ENCODE assay signal across 18 cellular contexts in genomic region chr9:12798066-12798770, GRCh38. TPM values are rescaled to one million over a fixed set of nuclear protein-coding genes. Genes with fewer than 3 reads are reported as not detected.
DNase-seq lines count a peak whose midpoint lies in the region; ATAC-seq and TF ChIP-seq lines count a peak whose summit lies in the region.
"Had no signal": no experiment of that assay in that cellular context is flagged by ENCODE, and none has a peak within 500 bp of the region (broad histone marks: within the 10 kb centered on the region; RNA-seq: fewer than 3 reads in every experiment).

No MANE protein-coding gene starts in this region.

- no peaks in the 10 kb centered on the region for H3K36me3 Mint-ChIP-seq in neural progenitor cell
- H3K36me3 Mint-ChIP-seq: stimulated activated naive B cell treated with anti-CD40 and anti-IgM and Interleukin-4, amounts not matched to agents 10 μg/mL and 1 μg/mL and 100 μg/mL, for 72 hours had no signal

- no peak overlapping the region for H3K14ac ChIP-seq in neuronal stem cell (ENCODE audit: low read length)

- H3K9me3 Mint-ChIP-seq in neural progenitor cell: no peaks in the 10 kb centered on the region
- H3K9me3 Mint-ChIP-seq: dendritic cell treated with granulocyte-macrophage colony-stimulating factor and Interleukin-4, amounts not matched to agents 40 ng/mL and 50 ng/mL, for 4 days; mesothelial cell of epicardium; stimulated activated naive B cell treated with anti-CD40 and anti-IgM and Interleukin-4, amounts not matched to agents 10 μg/mL and 1 μg/mL and 100 μg/mL, for 72 hours had no signal

- H3K23ac ChIP-seq in neuronal stem cell (ENCODE audit: low read depth, low read length, poor library complexity): no peak overlapping the region

- DNase-seq in DMS 273 (lab: John Stamatoyannopoulos, UW; ENCODE audit: unreplicated experiment) (peak; percentile 93), MG63 (peak; percentile 69), foreskin keratinocyte (peak; percentile 77 to 89), neuronal stem cell (ENCODE audit: low spot score) (no peak), neural progenitor cell (ENCODE audit: low spot score) (no peak)
- DNase-seq in stimulated activated CD4-positive, alpha-beta T cell treated with anti-CD3 and anti-CD28 coated beads, Interleukin-15, amount 100 ng/mL, for 24 hours: no peak
- DNase-seq: activated CD4-positive, alpha-beta T cell treated with anti-CD3 and anti-CD28 coated beads for 4 hours; activated naive CD4-positive, alpha-beta T cell treated with Interleukin-2 at 50 U/mL for 16 hours; Calu3; kidney; stimulated activated naive B cell treated with anti-CD40 and anti-IgM and Interleukin-4, amounts not matched to agents 10 μg/mL and 1 μg/mL and 100 μg/mL, for 72 hours had no signal

- H3K27me3 ChIP-seq in MG63 (no peaks in the 10 kb centered on the region), foreskin keratinocyte (no peaks in the 10 kb centered on the region), neuronal stem cell (ENCODE audit: control insufficient read depth in 3 of 3, insufficient read depth in 3 of 3, low read depth in 1 of 3, low read length in 3 of 3) (no peaks in the 10 kb centered on the region), neural progenitor cell (no peaks in the 10 kb centered on the region)
- H3K27me3 ChIP-seq: ascending aorta, SJSA1, tibial nerve had no signal

- no CpG with 5 or more reads among the region's 1 CpG for WGBS in neuronal stem cell (ENCODE audit: extremely low coverage in 2 of 2, insufficient read length in 2 of 2, insufficient replicate concordance in 1 of 2), 2 donors

- no peak overlapping the region for H4K91ac ChIP-seq in neuronal stem cell (ENCODE audit: low read depth, low read length, poor library complexity)

- no peak overlapping the region for H2BK120ac ChIP-seq in neuronal stem cell (ENCODE audit: low read depth, low read length)

- H3K79me1 ChIP-seq in neuronal stem cell (ENCODE audit: low read depth, low read length): no peaks in the 10 kb centered on the region

- no peak overlapping the region for H2BK5ac ChIP-seq in neuronal stem cell (ENCODE audit: low read length)

- ATAC-seq in SK-N-SH treated with all-trans-retinoic acid at 6 μM for 48 hours: peak; percentile 63
- ATAC-seq in foreskin keratinocyte: peak; percentile 99
- no peak for ATAC-seq in GM18858 (IDR thresholded peaks at IDR 0.05; ENCODE audit: unreplicated experiment)
- ATAC-seq: stimulated activated naive B cell treated with anti-CD40 and anti-IgM and Interleukin-4, amounts not matched to agents 10 μg/mL and 1 μg/mL and 100 μg/mL, for 72 hours had no signal

- H2BK15ac ChIP-seq in neuronal stem cell (ENCODE audit: low read length): no peak overlapping the region

- no peaks in the 10 kb centered on the region for H3K4me1 Mint-ChIP-seq in neural progenitor cell
- H3K4me1 Mint-ChIP-seq: stimulated activated naive B cell treated with anti-CD40 and anti-IgM and Interleukin-4, amounts not matched to agents 10 μg/mL and 1 μg/mL and 100 μg/mL, for 72 hours had no signal

- H3K4me3 Mint-ChIP-seq in neural progenitor cell: no peak overlapping the region
- H3K4me3 Mint-ChIP-seq: dendritic cell treated with granulocyte-macrophage colony-stimulating factor and Interleukin-4, amounts not matched to agents 40 ng/mL and 50 ng/mL, for 4 days; mesothelial cell of epicardium; stimulated activated naive B cell treated with anti-CD40 and anti-IgM and Interleukin-4, amounts not matched to agents 10 μg/mL and 1 μg/mL and 100 μg/mL, for 72 hours had no signal

- H4K8ac ChIP-seq in neuronal stem cell (ENCODE audit: low read depth, low read length): no peak overlapping the region

- no peak overlapping the region for H2AK5ac ChIP-seq in neuronal stem cell (ENCODE audit: low read depth, low read length)

- H3K27me3 Mint-ChIP-seq in neural progenitor cell (ENCODE audit: insufficient read depth, low read depth): no peaks in the 10 kb centered on the region
- H3K27me3 Mint-ChIP-seq: dendritic cell treated with granulocyte-macrophage colony-stimulating factor and Interleukin-4, amounts not matched to agents 40 ng/mL and 50 ng/mL, for 4 days; stimulated activated naive B cell treated with anti-CD40 and anti-IgM and Interleukin-4, amounts not matched to agents 10 μg/mL and 1 μg/mL and 100 μg/mL, for 72 hours had no signal

- H3K4me1 ChIP-seq in foreskin keratinocyte: peaks cover 22% of the 10 kb centered on the region
- H3K4me1 ChIP-seq in neuronal stem cell (ENCODE audit: control insufficient read depth in 2 of 2, insufficient read depth in 1 of 2, low read depth in 1 of 2, low read length in 2 of 2): no peaks in the 10 kb centered on the region
- no peaks in the 10 kb centered on the region for H3K4me1 ChIP-seq in neural progenitor cell
- H3K4me1 ChIP-seq: SJSA1 had no signal

- H3K4me3 ChIP-seq in MG63 (no peak overlapping the region), neuronal stem cell (ENCODE audit: low read length in 2 of 2) (no peak overlapping the region), neural progenitor cell (no peak overlapping the region)
- H3K4me3 ChIP-seq: ascending aorta, SJSA1, tibial nerve had no signal

- H3K4ac ChIP-seq in neuronal stem cell (ENCODE audit: low read length): no peak overlapping the region

- H3K36me3 ChIP-seq in MG63 (peaks cover 7% of the 10 kb centered on the region; the same call in 1 of the 2 replicates), neuronal stem cell (replicated peaks in 1 of 2; ENCODE audit: control insufficient read depth in 2 of 2, insufficient read depth in 2 of 2, low read length in 2 of 2) (no peaks in the 10 kb centered on the region), neural progenitor cell (no peaks in the 10 kb centered on the region)
- H3K36me3 ChIP-seq: ascending aorta, SJSA1, tibial nerve had no signal

- H3K9me3 ChIP-seq in MG63 (no peaks in the 10 kb centered on the region; the same call in 1 of the 2 replicates), neuronal stem cell (replicated peaks in 1 of 2; ENCODE audit: control insufficient read depth in 2 of 2, insufficient read depth in 1 of 2, low read depth in 1 of 2, low read length in 2 of 2) (no peaks in the 10 kb centered on the region), neural progenitor cell (ENCODE audit: low read depth) (no peaks in the 10 kb centered on the region)
- H3K9me3 ChIP-seq: ascending aorta, SJSA1, tibial nerve had no signal

- no peaks in the 10 kb centered on the region for H3F3A ChIP-seq in neural progenitor cell (ENCODE audit: low read depth)

- H3K4me2 ChIP-seq in neuronal stem cell (ENCODE audit: insufficient read depth, low read length, poor library complexity, severe bottlenecking) (no peak overlapping the region), neural progenitor cell (no peak overlapping the region)

- H2BK12ac ChIP-seq in neuronal stem cell (ENCODE audit: low read length): no peak overlapping the region

- no peaks in the 10 kb centered on the region for H3K79me2 ChIP-seq in neural progenitor cell (ENCODE audit: low read depth)

- H3K9ac ChIP-seq in neuronal stem cell (ENCODE audit: low read depth, low read length, poor library complexity) (no peak overlapping the region), neural progenitor cell (no peak overlapping the region)

- H3K27ac Mint-ChIP-seq in neural progenitor cell: no peak overlapping the region
- H3K27ac Mint-ChIP-seq: dendritic cell treated with granulocyte-macrophage colony-stimulating factor and Interleukin-4, amounts not matched to agents 40 ng/mL and 50 ng/mL, for 4 days; mesothelial cell of epicardium; stimulated activated naive B cell treated with anti-CD40 and anti-IgM and Interleukin-4, amounts not matched to agents 10 μg/mL and 1 μg/mL and 100 μg/mL, for 72 hours had no signal

- no peak overlapping the region for H2AFZ ChIP-seq in neuronal stem cell (ENCODE audit: low read length)
- no peak overlapping the region for H2AFZ ChIP-seq in neural progenitor cell (replicated peaks)

- H4K20me1 ChIP-seq in neural progenitor cell (ENCODE audit: low read depth): no peaks in the 10 kb centered on the region

- TF ChIP-seq CTCF in foreskin keratinocyte (conservative IDR thresholded peaks at IDR 0.05) (no peak), neural progenitor cell (IDR thresholded peaks at IDR 0.05) (no peak)

- peak overlapping the region; percentile 42 for H3K27ac ChIP-seq in foreskin keratinocyte
- H3K27ac ChIP-seq in neuronal stem cell (replicated peaks; ENCODE audit: low read length): no peak overlapping the region
- H3K27ac ChIP-seq in neural progenitor cell: no peak overlapping the region
- H3K27ac ChIP-seq: ascending aorta, SJSA1, tibial nerve had no signal

- no peak overlapping the region for H3K18ac ChIP-seq in neuronal stem cell (ENCODE audit: low read length)

TF ChIP-seq in SK-N-SH treated with all-trans-retinoic acid at 6 μM for 48 hours, 23 proteins besides CTCF, POLR2A, EP300 and RAD21 (continues in another document):
- TF ChIP-seq TSHZ2 (CRISPR knock-in tag; IDR thresholded peaks at IDR 0.05) (no peak), ZNF8 (CRISPR knock-in tag; IDR thresholded peaks at IDR 0.05) (no peak), ZC3H10 (CRISPR knock-in tag; IDR thresholded peaks at IDR 0.05) (no peak)

RNA-seq across cellular contexts. Expression of gene LURAP1L, which starts 23.4 kb away (rescaled TPM):
- total RNA-seq in MG63 (2014; rRNA removed; shearing (Covaris generic); ENCODE audit: low replicate concordance): 67.0 and 69.9 TPM in 2 replicates
- total RNA-seq in foreskin keratinocyte: 3.6 TPM in 2 replicates
- polyA plus RNA-seq in foreskin keratinocyte: 2.4 and 2.7 TPM in 2 replicates
- 1.3 TPM for polyA plus RNA-seq in neuronal stem cell (2013, experiment 1 of 2)
- 1.0 TPM for polyA plus RNA-seq in neuronal stem cell (2013, experiment 2 of 2)
- 0.75 and 0.77 TPM in 2 replicates for total RNA-seq in neural progenitor cell (ENCODE audit: low replicate concordance)
- total RNA-seq: SJSA1 had no signal

Comparison
In these comparisons a context has a peak if more than half of its experiments do, and no peak if none do; other contexts are left out.
1. DNase-seq: peak in DMS 273 (single experiment), MG63 (single experiment) and foreskin keratinocyte (2 of 2); none in neuronal stem cell (single experiment), neural progenitor cell (single experiment) and stimulated activated CD4-positive, alpha-beta T cell treated with anti-CD3 and anti-CD28 coated beads, Interleukin-15, amount 100 ng/mL, for 24 hours (single experiment).
2. RNA of gene LURAP1L, which starts 23.4 kb away (total RNA-seq): 67.0 to 69.9 TPM in MG63; 3.6 TPM in foreskin keratinocyte and 0.75 to 0.77 TPM in neural progenitor cell; every median in the first group is over 10 times any median in the second.